10 cellular contexts compared by ENCODE assay signal in the genomic region with DNA sequence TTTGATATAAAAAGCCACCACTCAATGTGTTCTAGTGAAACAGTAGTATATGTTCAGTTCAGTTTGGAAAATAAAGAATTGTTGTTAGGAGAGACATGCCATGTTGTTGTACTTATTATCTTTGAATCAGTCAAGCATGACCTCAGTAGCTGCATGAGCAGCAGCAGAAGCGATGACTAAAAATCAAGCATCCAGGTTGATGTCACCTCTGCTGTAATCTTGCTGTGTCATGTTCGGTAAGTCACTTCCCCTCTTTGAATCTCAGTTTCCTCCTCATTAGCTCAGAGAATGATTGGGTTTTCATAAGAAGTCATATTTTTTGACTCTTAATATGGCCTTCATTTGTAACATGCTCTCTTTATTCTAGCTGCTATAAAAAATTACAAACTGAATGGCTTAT.
A peak's percentile ranks its signal among the peaks of the same experiment; 100 is the strongest.
DNase-seq lines count a peak whose midpoint lies in the region; ATAC-seq and TF ChIP-seq lines count a peak whose summit lies in the region.
"Had no signal": no experiment of that assay in that cellular context is flagged by ENCODE, and none has a peak within 500 bp of the region (broad histone marks: within the 10 kb centered on the region; RNA-seq: fewer than 3 reads in every experiment).

No MANE protein-coding gene starts in this region.

- H3F3A ChIP-seq in neural progenitor cell (ENCODE audit: low read depth): no peaks in the 10 kb centered on the region

- no peaks in the 10 kb centered on the region for H3K36me3 Mint-ChIP-seq in activated CD8-positive, alpha-beta T cell treated with anti-CD3 and anti-CD28 coated beads for 36 hours (ENCODE audit: low read depth)
- H3K36me3 Mint-ChIP-seq in activated CD8-positive, alpha-beta T cell treated with anti-CD3 and anti-CD28 coated beads, Interleukin-2, amount 10 ng/mL, durations not matched to agents 7 days and 5 days (ENCODE audit: low read depth): peaks cover 5% of the 10 kb centered on the region
- H3K36me3 Mint-ChIP-seq in neural progenitor cell: no peaks in the 10 kb centered on the region

- H3K9ac ChIP-seq in neural progenitor cell: no peak overlapping the region

- peaks cover 4% of the 10 kb centered on the region for H3K9me3 Mint-ChIP-seq in activated CD8-positive, alpha-beta T cell treated with anti-CD3 and anti-CD28 coated beads for 36 hours
- peaks cover 5% of the 10 kb centered on the region for H3K9me3 Mint-ChIP-seq in activated CD8-positive, alpha-beta T cell treated with anti-CD3 and anti-CD28 coated beads, Interleukin-2, amount 10 ng/mL, durations not matched to agents 7 days and 5 days (ENCODE audit: insufficient read depth)
- peaks cover 9% of the 10 kb centered on the region for H3K9me3 Mint-ChIP-seq in neural progenitor cell
- H3K9me3 Mint-ChIP-seq: activated B cell treated with CpG ODN at 0.5 μM for 24 hours had no signal

- no peaks in the 10 kb centered on the region for H3K4me1 Mint-ChIP-seq in activated CD8-positive, alpha-beta T cell treated with anti-CD3 and anti-CD28 coated beads for 36 hours (ENCODE audit: low read depth)
- peaks cover 4% of the 10 kb centered on the region for H3K4me1 Mint-ChIP-seq in activated CD8-positive, alpha-beta T cell treated with anti-CD3 and anti-CD28 coated beads, Interleukin-2, amount 10 ng/mL, durations not matched to agents 7 days and 5 days (ENCODE audit: low read depth)
- peaks cover 4% of the 10 kb centered on the region for H3K4me1 Mint-ChIP-seq in neural progenitor cell

- TF ChIP-seq CTCF in activated CD8-positive, alpha-beta T cell treated with anti-CD3 and anti-CD28 coated beads for 36 hours (IDR thresholded peaks at IDR 0.05): no peak
- TF ChIP-seq CTCF in neural progenitor cell (IDR thresholded peaks at IDR 0.05): no peak

- no peaks in the 10 kb centered on the region for H3K27me3 ChIP-seq in neural progenitor cell

- no peak overlapping the region for H3K4me2 ChIP-seq in neural progenitor cell

- POLR2A ChIA-PET in activated CD8-positive, alpha-beta T cell treated with anti-CD3 and anti-CD28 coated beads for 36 hours (lab: Charles Lee): no interaction called here
- POLR2A ChIA-PET in activated CD8-positive, alpha-beta T cell treated with anti-CD3 and anti-CD28 coated beads, Interleukin-2, amount 10 ng/mL, durations not matched to agents 7 days and 5 days (lab: Charles Lee): no interaction called here

- no peaks in the 10 kb centered on the region for H3K9me3 ChIP-seq in neural progenitor cell (ENCODE audit: low read depth)

- H3K4me3 Mint-ChIP-seq in activated CD8-positive, alpha-beta T cell treated with anti-CD3 and anti-CD28 coated beads for 36 hours: no peak overlapping the region
- no peak overlapping the region for H3K4me3 Mint-ChIP-seq in activated CD8-positive, alpha-beta T cell treated with anti-CD3 and anti-CD28 coated beads, Interleukin-2, amount 10 ng/mL, durations not matched to agents 7 days and 5 days
- H3K4me3 Mint-ChIP-seq in neural progenitor cell: no peak overlapping the region
- H3K4me3 Mint-ChIP-seq: activated B cell treated with CpG ODN at 0.5 μM for 24 hours had no signal

- no peaks in the 10 kb centered on the region for H3K27me3 Mint-ChIP-seq in activated CD8-positive, alpha-beta T cell treated with anti-CD3 and anti-CD28 coated beads for 36 hours
- no peaks in the 10 kb centered on the region for H3K27me3 Mint-ChIP-seq in activated CD8-positive, alpha-beta T cell treated with anti-CD3 and anti-CD28 coated beads, Interleukin-2, amount 10 ng/mL, durations not matched to agents 7 days and 5 days (ENCODE audit: low read depth)
- H3K27me3 Mint-ChIP-seq in neural progenitor cell (ENCODE audit: insufficient read depth, low read depth): no peaks in the 10 kb centered on the region
- H3K27me3 Mint-ChIP-seq: activated B cell treated with CpG ODN at 0.5 μM for 24 hours had no signal

- H3K4me3 ChIP-seq in skeletal muscle cell (ENCODE audit: low read depth, low read length): no peak overlapping the region
- H3K4me3 ChIP-seq in neural progenitor cell: no peak overlapping the region

- CTCF ChIA-PET in activated CD8-positive, alpha-beta T cell treated with anti-CD3 and anti-CD28 coated beads for 36 hours (lab: Charles Lee): no interaction called here
- CTCF ChIA-PET in activated CD8-positive, alpha-beta T cell treated with anti-CD3 and anti-CD28 coated beads, Interleukin-2, amount 10 ng/mL, durations not matched to agents 7 days and 5 days (lab: Charles Lee): interaction anchor here (1.0 kb wide), 1 partner anchor 189 kb away, joined by 3 read pairs; no protein-coding TSS in a partner anchor

- H3K27ac ChIP-seq in neural progenitor cell: no peak overlapping the region

- H4K20me1 ChIP-seq in neural progenitor cell (ENCODE audit: low read depth): no peaks in the 10 kb centered on the region

- no peaks in the 10 kb centered on the region for H3K79me2 ChIP-seq in neural progenitor cell (ENCODE audit: low read depth)

- DNase-seq in activated CD8-positive, alpha-beta T cell treated with anti-CD3 and anti-CD28 coated beads for 36 hours: no peak
- no peak for DNase-seq in activated CD8-positive, alpha-beta T cell treated with anti-CD3 and anti-CD28 coated beads, Interleukin-2, amount 10 ng/mL, durations not matched to agents 7 days and 5 days
- peak; percentile 59 for DNase-seq in amniotic epithelial cell (ENCODE audit: low read depth)
- peak; percentile 11 for DNase-seq in skeletal muscle cell (ENCODE audit: low read depth)
- DNase-seq in CD1c-positive myeloid dendritic cell (ENCODE audit: extremely low spot score): no peak
- no peak for DNase-seq in neural progenitor cell (ENCODE audit: low spot score)
- DNase-seq in NCI-H187 (lab: John Stamatoyannopoulos, UW): no peak
- DNase-seq: activated B cell treated with CpG ODN at 0.5 μM for 24 hours, NCI-H345 had no signal

- H2AFZ ChIP-seq in neural progenitor cell (replicated peaks): no peak overlapping the region

- intact Hi-C loops in activated CD8-positive, alpha-beta T cell treated with anti-CD3 and anti-CD28 coated beads for 36 hours (cut with micrococcal nuclease): no loop called here

- H3K27ac Mint-ChIP-seq in activated CD8-positive, alpha-beta T cell treated with anti-CD3 and anti-CD28 coated beads for 36 hours: no peak overlapping the region
- H3K27ac Mint-ChIP-seq in activated CD8-positive, alpha-beta T cell treated with anti-CD3 and anti-CD28 coated beads, Interleukin-2, amount 10 ng/mL, durations not matched to agents 7 days and 5 days: no peak overlapping the region
- H3K27ac Mint-ChIP-seq in neural progenitor cell: no peak overlapping the region
- H3K27ac Mint-ChIP-seq: activated B cell treated with CpG ODN at 0.5 μM for 24 hours had no signal

- no peaks in the 10 kb centered on the region for H3K4me1 ChIP-seq in neural progenitor cell

- no peaks in the 10 kb centered on the region for H3K36me3 ChIP-seq in neural progenitor cell

- ATAC-seq in activated CD8-positive, alpha-beta T cell treated with anti-CD3 and anti-CD28 coated beads for 36 hours: peak; percentile 34
- ATAC-seq in activated CD8-positive, alpha-beta T cell treated with anti-CD3 and anti-CD28 coated beads, Interleukin-2, amount 10 ng/mL, durations not matched to agents 7 days and 5 days: no peak
- peak; percentile 82 for ATAC-seq in HG02885 (IDR thresholded peaks at IDR 0.05; ENCODE audit: poor library complexity, unreplicated experiment)

Comparison
In these comparisons a context has a peak if more than half of its experiments do, and no peak if none do; other contexts are left out.
1. DNase-seq: peak in amniotic epithelial cell (single experiment) and skeletal muscle cell (single experiment); none in activated CD8-positive, alpha-beta T cell treated with anti-CD3 and anti-CD28 coated beads for 36 hours (single experiment), activated CD8-positive, alpha-beta T cell treated with anti-CD3 and anti-CD28 coated beads, Interleukin-2, amount 10 ng/mL, durations not matched to agents 7 days and 5 days (single experiment), CD1c-positive myeloid dendritic cell (single experiment), neural progenitor cell (single experiment) and NCI-H187 (0 of 2).